8 cellular contexts compared by ENCODE assay signal in genomic region chr1:169794530-169795416, GRCh38. TPM values are rescaled to one million over a fixed set of nuclear protein-coding genes. Genes with fewer than 3 reads are reported as not detected.
DNase-seq lines count a peak whose midpoint lies in the region; ATAC-seq and TF ChIP-seq lines count a peak whose summit lies in the region.

Gene METTL18, minus strand, starts transcription at chr1:169794907. Its CDS starts 1,212 bp downstream, at chr1:169793695.

- no peaks in the 10 kb centered on the region for H3K27me3 Mint-ChIP-seq in CD8-positive, alpha-beta T cell (ENCODE audit: low read depth)

- CTCF ChIA-PET in CD8-positive, alpha-beta T cell (lab: Charles Lee): interaction anchor here (0.7 to 2.7 kb wide), 8 partner anchors 15 to 426 kb away, joined by 3 to 12 read pairs (median 3); partner anchors contain the start of genes BLZF1 and SCYL3

- H3K4me3 Mint-ChIP-seq in CD8-positive, alpha-beta T cell: peak within 1 kb of the TSS; percentile 100

- H3K36me3 Mint-ChIP-seq in CD8-positive, alpha-beta T cell: peaks cover 25% of the 10 kb centered on the region

- no peaks in the 10 kb centered on the region for H3K9me3 Mint-ChIP-seq in CD8-positive, alpha-beta T cell

- peak within 1 kb of the TSS; percentile 78 for H3K27ac ChIP-seq in CD8-positive, alpha-beta T cell (ENCODE audit: low read depth, low read length)

- peak; percentile 96 for ATAC-seq in CD8-positive, alpha-beta T cell
- ATAC-seq in GM19467 (IDR thresholded peaks at IDR 0.05; ENCODE audit: unreplicated experiment): peak; percentile 93

- H3K4me1 Mint-ChIP-seq in CD8-positive, alpha-beta T cell (ENCODE audit: low read depth): peaks cover 48% of the 10 kb centered on the region

- H3K9me3 ChIP-seq in CD8-positive, alpha-beta T cell (ENCODE audit: low read length): no peaks in the 10 kb centered on the region

- intact Hi-C loops in CD8-positive, alpha-beta T cell (cut with DNase I, micrococcal nuclease): loop anchor here (1.0 to 10.0 kb wide), 20 partner anchors 82 to 1988 kb away; partner anchors contain the start of genes ATP1B1 (in 2 of the 2), SFT2D2 (in 2 of the 2), TIPRL (in 2 of the 2) and BLZF1 (in 1 of the 2)

- H3K36me3 ChIP-seq in CD8-positive, alpha-beta T cell (ENCODE audit: insufficient read depth, low read length): no peaks in the 10 kb centered on the region

- no peaks in the 10 kb centered on the region for H3K27me3 ChIP-seq in CD8-positive, alpha-beta T cell (ENCODE audit: insufficient read depth, low read length)

- H3K4me3 ChIP-seq in CD8-positive, alpha-beta T cell (ENCODE audit: low read depth, low read length): peak within 1 kb of the TSS; percentile 77

- peak; percentile 34 for TF ChIP-seq CTCF in CD8-positive, alpha-beta T cell (IDR thresholded peaks at IDR 0.05)

- peak within 1 kb of the TSS; percentile 100 for H3K27ac Mint-ChIP-seq in CD8-positive, alpha-beta T cell

- POLR2A ChIA-PET in CD8-positive, alpha-beta T cell (lab: Charles Lee): interaction anchor here (0.7 to 3.5 kb wide), 6 partner anchors 7 to 104 kb away, joined by 3 to 22 read pairs (median 4); partner anchors contain the start of gene SCYL3

- peak; percentile 86 to 95 (median 87) for DNase-seq in CD8-positive, alpha-beta T cell
- DNase-seq in HS-27A (ENCODE audit: low read depth) (peak; percentile 88), NK-92 (lab: John Stamatoyannopoulos, UW; ENCODE audit: unreplicated experiment) (peak; percentile 46), lung microvascular endothelial cell (ENCODE audit: low read depth in 2 of 2) (peak; percentile 96 to 97)
- peak; percentile 65 to 79 for DNase-seq in activated CD8-positive, alpha-beta memory T cell treated with anti-CD3 and anti-CD28 coated beads for 1 hour (ENCODE audit: extremely low read depth in 1 of 2, low read depth in 1 of 2)
- DNase-seq in effector CD8-positive, alpha-beta T cell (lab: John Stamatoyannopoulos, UW): peak; percentile 75
- DNase-seq in stimulated activated CD4-positive, alpha-beta T cell treated with anti-CD3 and anti-CD28 coated beads, TNF-alpha, amount 100 ng/mL, for 48 hours (ENCODE audit: low read depth in 3 of 3): peak; percentile 81 to 89 (median 83)

- peaks cover 22% of the 10 kb centered on the region for H3K4me1 ChIP-seq in CD8-positive, alpha-beta T cell (ENCODE audit: insufficient read depth, low read length)

RNA-seq across cellular contexts. Expression of gene METTL18, which starts in this region (rescaled TPM):
- total RNA-seq in CD8-positive, alpha-beta T cell: 1 to 10 TPM; 2.2 to 3.7 TPM
- 5.0 and 6.2 TPM in 2 replicates for total RNA-seq in lung microvascular endothelial cell

Comparison
In these comparisons a context has a peak if more than half of its experiments do, and no peak if none do; other contexts are left out.
1. Peak in every context shown above with its lines: DNase-seq, ATAC-seq, H3K4me3 ChIP-seq and H3K27ac ChIP-seq.
2. DNase-seq: peak in every context shown above with its lines; median percentile 96 in lung microvascular endothelial cell; 88 in HS-27A; 87 in CD8-positive, alpha-beta T cell; 83 in stimulated activated CD4-positive, alpha-beta T cell treated with anti-CD3 and anti-CD28 coated beads, TNF-alpha, amount 100 ng/mL, for 48 hours; 75 in effector CD8-positive, alpha-beta T cell; 72 in activated CD8-positive, alpha-beta memory T cell treated with anti-CD3 and anti-CD28 coated beads for 1 hour; 46 in NK-92.